1 cellular context compared by ENCODE assay signal in the genomic region with DNA sequence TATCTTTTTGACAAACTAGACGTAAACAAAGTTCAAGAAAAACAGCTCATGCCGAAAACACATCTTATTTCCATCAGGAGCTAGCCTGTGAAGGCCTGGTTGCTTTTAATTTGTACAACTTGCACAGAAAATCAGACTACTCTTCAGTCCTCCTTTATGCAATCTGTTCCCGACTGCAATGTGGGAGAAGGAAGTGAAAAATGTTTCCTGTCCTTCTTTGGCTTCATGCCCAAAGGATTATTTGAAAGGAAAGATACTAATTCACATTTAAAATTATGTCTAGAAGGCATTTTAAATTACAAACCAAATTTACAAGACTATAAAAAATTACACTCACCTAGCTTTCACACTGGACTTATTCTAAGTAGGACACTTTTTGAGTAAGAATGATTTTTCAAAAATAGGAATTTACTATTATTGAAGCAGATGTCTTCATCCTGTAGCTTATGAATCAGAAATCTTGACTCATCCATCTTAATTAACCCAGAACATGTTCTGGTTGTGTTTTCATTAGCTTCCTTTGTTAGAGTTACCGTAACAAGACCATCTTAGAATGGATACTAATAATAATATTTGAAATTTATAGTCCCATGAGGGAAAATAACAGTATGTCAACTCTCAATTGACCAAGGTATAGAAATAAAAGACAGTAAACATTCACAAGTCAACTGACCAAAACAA.
TF ChIP-seq lines count a peak whose summit lies in the region.

No MANE protein-coding gene starts in this region.

TF ChIP-seq in A549, 52 proteins besides CTCF, POLR2A, EP300 and RAD21 (continued from another document):
- TF ChIP-seq FOSB (CRISPR knock-in tag; IDR thresholded peaks at IDR 0.05) (no peak), FOXS1 (CRISPR knock-in tag; IDR thresholded peaks at IDR 0.05) (no peak)
- TF ChIP-seq, protein P1, sequence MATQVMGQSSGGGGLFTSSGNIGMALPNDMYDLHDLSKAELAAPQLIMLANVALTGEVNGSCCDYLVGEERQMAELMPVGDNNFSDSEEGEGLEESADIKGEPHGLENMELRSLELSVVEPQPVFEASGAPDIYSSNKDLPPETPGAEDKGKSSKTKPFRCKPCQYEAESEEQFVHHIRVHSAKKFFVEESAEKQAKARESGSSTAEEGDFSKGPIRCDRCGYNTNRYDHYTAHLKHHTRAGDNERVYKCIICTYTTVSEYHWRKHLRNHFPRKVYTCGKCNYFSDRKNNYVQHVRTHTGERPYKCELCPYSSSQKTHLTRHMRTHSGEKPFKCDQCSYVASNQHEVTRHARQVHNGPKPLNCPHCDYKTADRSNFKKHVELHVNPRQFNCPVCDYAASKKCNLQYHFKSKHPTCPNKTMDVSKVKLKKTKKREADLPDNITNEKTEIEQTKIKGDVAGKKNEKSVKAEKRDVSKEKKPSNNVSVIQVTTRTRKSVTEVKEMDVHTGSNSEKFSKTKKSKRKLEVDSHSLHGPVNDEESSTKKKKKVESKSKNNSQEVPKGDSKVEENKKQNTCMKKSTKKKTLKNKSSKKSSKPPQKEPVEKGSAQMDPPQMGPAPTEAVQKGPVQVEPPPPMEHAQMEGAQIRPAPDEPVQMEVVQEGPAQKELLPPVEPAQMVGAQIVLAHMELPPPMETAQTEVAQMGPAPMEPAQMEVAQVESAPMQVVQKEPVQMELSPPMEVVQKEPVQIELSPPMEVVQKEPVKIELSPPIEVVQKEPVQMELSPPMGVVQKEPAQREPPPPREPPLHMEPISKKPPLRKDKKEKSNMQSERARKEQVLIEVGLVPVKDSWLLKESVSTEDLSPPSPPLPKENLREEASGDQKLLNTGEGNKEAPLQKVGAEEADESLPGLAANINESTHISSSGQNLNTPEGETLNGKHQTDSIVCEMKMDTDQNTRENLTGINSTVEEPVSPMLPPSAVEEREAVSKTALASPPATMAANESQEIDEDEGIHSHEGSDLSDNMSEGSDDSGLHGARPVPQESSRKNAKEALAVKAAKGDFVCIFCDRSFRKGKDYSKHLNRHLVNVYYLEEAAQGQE (IDR thresholded peaks at IDR 0.05), result no peak
